ENCODE assay signal across 1 cellular context in genomic region chr19:1510442-1510806, GRCh38.
TF ChIP-seq lines count a peak whose summit lies in the region.

No MANE protein-coding gene starts in this region.

TF ChIP-seq in IMR-90, 13 proteins besides CTCF, POLR2A, EP300 and RAD21:
- TF ChIP-seq FOS (IDR thresholded peaks at IDR 0.05; ENCODE audit: low read depth, low read length) (no peak), CEBPB (IDR thresholded peaks at IDR 0.05; ENCODE audit: low read depth, low read length) (no peak), MAZ (IDR thresholded peaks at IDR 0.05; ENCODE audit: borderline replicate concordance, low read depth, low read length) (no peak), BHLHE40 (IDR thresholded peaks at IDR 0.05; ENCODE audit: low read depth, low read length) (no peak), SMC3 (IDR thresholded peaks at IDR 0.05; ENCODE audit: low read depth, low read length) (no peak), ELK1 (IDR thresholded peaks at IDR 0.05; ENCODE audit: borderline replicate concordance, low read depth, low read length) (no peak), NFE2L2 (IDR thresholded peaks at IDR 0.05; ENCODE audit: low read depth, low read length) (no peak)
